ENCODE assay signal across 2 cellular contexts in genomic region chr17:60352071-60352470, GRCh38.
A peak's percentile ranks its signal among the peaks of the same experiment; 100 is the strongest.
TF ChIP-seq lines count a peak whose summit lies in the region.

No MANE protein-coding gene starts in this region.

TF ChIP-seq in GM23338, 12 proteins besides CTCF, POLR2A, EP300 and RAD21 (continued from another document):
- TF ChIP-seq, protein P1, sequence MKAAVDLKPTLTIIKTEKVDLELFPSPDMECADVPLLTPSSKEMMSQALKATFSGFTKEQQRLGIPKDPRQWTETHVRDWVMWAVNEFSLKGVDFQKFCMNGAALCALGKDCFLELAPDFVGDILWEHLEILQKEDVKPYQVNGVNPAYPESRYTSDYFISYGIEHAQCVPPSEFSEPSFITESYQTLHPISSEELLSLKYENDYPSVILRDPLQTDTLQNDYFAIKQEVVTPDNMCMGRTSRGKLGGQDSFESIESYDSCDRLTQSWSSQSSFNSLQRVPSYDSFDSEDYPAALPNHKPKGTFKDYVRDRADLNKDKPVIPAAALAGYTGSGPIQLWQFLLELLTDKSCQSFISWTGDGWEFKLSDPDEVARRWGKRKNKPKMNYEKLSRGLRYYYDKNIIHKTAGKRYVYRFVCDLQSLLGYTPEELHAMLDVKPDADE (IDR thresholded peaks at IDR 0.05): no peak

TF ChIP-seq in K562, 482 proteins besides CTCF, POLR2A, EP300 and RAD21 (continued from another document):
- TF ChIP-seq, protein P2, sequence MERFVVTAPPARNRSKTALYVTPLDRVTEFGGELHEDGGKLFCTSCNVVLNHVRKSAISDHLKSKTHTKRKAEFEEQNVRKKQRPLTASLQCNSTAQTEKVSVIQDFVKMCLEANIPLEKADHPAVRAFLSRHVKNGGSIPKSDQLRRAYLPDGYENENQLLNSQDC (CRISPR knock-in tag; IDR thresholded peaks at IDR 0.05): no peak
- TF ChIP-seq E2F3 (CRISPR knock-in tag; IDR thresholded peaks at IDR 0.05): no peak
- TF ChIP-seq ZNF639 (CRISPR knock-in tag; conservative IDR thresholded peaks at IDR 0.05 in 1 of 2, IDR thresholded peaks at IDR 0.05 in 1 of 2): no peak
- TF ChIP-seq DACH1 (IDR thresholded peaks at IDR 0.05; ENCODE audit: partially characterized antibody): peak; percentile 68
- TF ChIP-seq STAT5A (IDR thresholded peaks at IDR 0.05; ENCODE audit: borderline replicate concordance, low read length): peak; percentile 15; the same call in 1 of the 2 replicates
- TF ChIP-seq TBL1XR1 (IDR thresholded peaks at IDR 0.05; ENCODE audit: low read length in 2 of 2): no peak
- TF ChIP-seq HMGXB4 (CRISPR knock-in tag; IDR thresholded peaks at IDR 0.05): no peak
- no peak for TF ChIP-seq ZNF124 (CRISPR knock-in tag; IDR thresholded peaks at IDR 0.05)
- peak; percentile 34 for TF ChIP-seq EWSR1 (IDR thresholded peaks at IDR 0.05; ENCODE audit: borderline replicate concordance, low read depth, partially characterized antibody)
- TF ChIP-seq ARID1B (IDR thresholded peaks at IDR 0.05): peak; percentile 78
- TF ChIP-seq CTCFL (IDR thresholded peaks at IDR 0.05; ENCODE audit: borderline replicate concordance, insufficient read depth, low read depth, low read length, poor library complexity, severe bottlenecking): no peak
- no peak for TF ChIP-seq ZFP36 (IDR thresholded peaks at IDR 0.05; ENCODE audit: low read depth, low read length, partially characterized antibody)
- TF ChIP-seq MXI1 (IDR thresholded peaks at IDR 0.05; ENCODE audit: low read depth, low read length): no peak
- TF ChIP-seq, protein P3, sequence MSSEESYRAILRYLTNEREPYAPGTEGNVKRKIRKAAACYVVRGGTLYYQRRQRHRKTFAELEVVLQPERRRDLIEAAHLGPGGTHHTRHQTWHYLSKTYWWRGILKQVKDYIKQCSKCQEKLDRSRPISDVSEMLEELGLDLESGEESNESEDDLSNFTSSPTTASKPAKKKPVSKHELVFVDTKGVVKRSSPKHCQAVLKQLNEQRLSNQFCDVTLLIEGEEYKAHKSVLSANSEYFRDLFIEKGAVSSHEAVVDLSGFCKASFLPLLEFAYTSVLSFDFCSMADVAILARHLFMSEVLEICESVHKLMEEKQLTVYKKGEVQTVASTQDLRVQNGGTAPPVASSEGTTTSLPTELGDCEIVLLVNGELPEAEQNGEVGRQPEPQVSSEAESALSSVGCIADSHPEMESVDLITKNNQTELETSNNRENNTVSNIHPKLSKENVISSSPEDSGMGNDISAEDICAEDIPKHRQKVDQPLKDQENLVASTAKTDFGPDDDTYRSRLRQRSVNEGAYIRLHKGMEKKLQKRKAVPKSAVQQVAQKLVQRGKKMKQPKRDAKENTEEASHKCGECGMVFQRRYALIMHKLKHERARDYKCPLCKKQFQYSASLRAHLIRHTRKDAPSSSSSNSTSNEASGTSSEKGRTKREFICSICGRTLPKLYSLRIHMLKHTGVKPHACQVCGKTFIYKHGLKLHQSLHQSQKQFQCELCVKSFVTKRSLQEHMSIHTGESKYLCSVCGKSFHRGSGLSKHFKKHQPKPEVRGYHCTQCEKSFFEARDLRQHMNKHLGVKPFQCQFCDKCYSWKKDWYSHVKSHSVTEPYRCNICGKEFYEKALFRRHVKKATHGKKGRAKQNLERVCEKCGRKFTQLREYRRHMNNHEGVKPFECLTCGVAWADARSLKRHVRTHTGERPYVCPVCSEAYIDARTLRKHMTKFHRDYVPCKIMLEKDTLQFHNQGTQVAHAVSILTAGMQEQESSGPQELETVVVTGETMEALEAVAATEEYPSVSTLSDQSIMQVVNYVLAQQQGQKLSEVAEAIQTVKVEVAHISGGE (CRISPR knock-in tag; IDR thresholded peaks at IDR 0.05): peak in 1 of 3 experiments; percentile 36; a peak in 1 of 6 replicates
- TF ChIP-seq GATAD2B (IDR thresholded peaks at IDR 0.05; ENCODE audit: borderline replicate concordance): no peak
- TF ChIP-seq TCF3 (CRISPR knock-in tag; IDR thresholded peaks at IDR 0.05): peak; percentile 72
- TF ChIP-seq CBFA2T2 (conservative IDR thresholded peaks at IDR 0.05): peak; percentile 58
- TF ChIP-seq LEF1 (IDR thresholded peaks at IDR 0.05): no peak
- no peak for TF ChIP-seq STAT5B (CRISPR knock-in tag; IDR thresholded peaks at IDR 0.05)
- TF ChIP-seq PML (IDR thresholded peaks at IDR 0.05; ENCODE audit: low read length): peak; percentile 39; the same call in 1 of the 2 replicates
- TF ChIP-seq, protein P4, sequence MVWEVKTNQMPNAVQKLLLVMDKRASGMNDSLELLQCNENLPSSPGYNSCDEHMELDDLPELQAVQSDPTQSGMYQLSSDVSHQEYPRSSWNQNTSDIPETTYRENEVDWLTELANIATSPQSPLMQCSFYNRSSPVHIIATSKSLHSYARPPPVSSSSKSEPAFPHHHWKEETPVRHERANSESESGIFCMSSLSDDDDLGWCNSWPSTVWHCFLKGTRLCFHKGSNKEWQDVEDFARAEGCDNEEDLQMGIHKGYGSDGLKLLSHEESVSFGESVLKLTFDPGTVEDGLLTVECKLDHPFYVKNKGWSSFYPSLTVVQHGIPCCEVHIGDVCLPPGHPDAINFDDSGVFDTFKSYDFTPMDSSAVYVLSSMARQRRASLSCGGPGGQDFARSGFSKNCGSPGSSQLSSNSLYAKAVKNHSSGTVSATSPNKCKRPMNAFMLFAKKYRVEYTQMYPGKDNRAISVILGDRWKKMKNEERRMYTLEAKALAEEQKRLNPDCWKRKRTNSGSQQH (CRISPR knock-in tag; IDR thresholded peaks at IDR 0.05): no peak
- TF ChIP-seq SMAD2 (IDR thresholded peaks at IDR 0.05; ENCODE audit: low read depth, low read length): no peak
- TF ChIP-seq IRF9 (tag; IDR thresholded peaks at IDR 0.05): no peak
- no peak for TF ChIP-seq ARID4B (CRISPR knock-in tag; IDR thresholded peaks at IDR 0.05)
- no peak for TF ChIP-seq HCFC1 (IDR thresholded peaks at IDR 0.05; ENCODE audit: low read depth, low read length)
- no peak for TF ChIP-seq BRCA1 (IDR thresholded peaks at IDR 0.05)
- no peak for TF ChIP-seq BRCA1 (CRISPR knock-in tag; IDR thresholded peaks at IDR 0.05)
- TF ChIP-seq CBFA2T3 (IDR thresholded peaks at IDR 0.05): peak; percentile 78
- TF ChIP-seq TAF1 (IDR thresholded peaks at IDR 0.05; ENCODE audit: control insufficient read depth, extremely low read depth, insufficient read depth, low read length, severe bottlenecking): no peak
- peak; percentile 45; the same call in 1 of the 2 replicates for TF ChIP-seq POLR2AphosphoS5 (IDR thresholded peaks at IDR 0.05; ENCODE audit: control insufficient read depth, insufficient read depth, low read depth, low read length)
- TF ChIP-seq ZNF274 (IDR thresholded peaks at IDR 0.05; ENCODE audit: borderline replicate concordance, low read depth, low read length): no peak
- TF ChIP-seq MTA2 (IDR thresholded peaks at IDR 0.05; ENCODE audit: low read depth): peak; percentile 28; the same call in 1 of the 2 replicates
- TF ChIP-seq GTF2F1 (IDR thresholded peaks at IDR 0.05; ENCODE audit: low read depth, low read length): no peak
- peak; percentile 62 for TF ChIP-seq TAL1 (IDR thresholded peaks at IDR 0.05)
- no peak for TF ChIP-seq MAZ (CRISPR knock-in tag; conservative IDR thresholded peaks at IDR 0.05 in 1 of 2, IDR thresholded peaks at IDR 0.05 in 1 of 2)
- TF ChIP-seq POU5F1 (IDR thresholded peaks at IDR 0.05; ENCODE audit: borderline replicate concordance, low read depth, low read length, partially characterized antibody): no peak
- no peak for TF ChIP-seq ZNF785 (CRISPR knock-in tag; IDR thresholded peaks at IDR 0.05)
- TF ChIP-seq FUS (optimal IDR thresholded peaks at IDR 0.05; ENCODE audit: low read depth, low read length): no peak
- TF ChIP-seq, protein P5, sequence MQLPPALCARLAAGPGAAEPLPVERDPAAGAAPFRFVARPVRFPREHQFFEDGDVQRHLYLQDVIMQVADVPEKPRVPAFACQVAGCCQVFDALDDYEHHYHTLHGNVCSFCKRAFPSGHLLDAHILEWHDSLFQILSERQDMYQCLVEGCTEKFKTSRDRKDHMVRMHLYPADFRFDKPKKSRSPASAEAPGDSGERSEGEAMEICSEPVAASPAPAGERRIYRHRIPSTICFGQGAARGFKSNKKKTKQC (CRISPR knock-in tag; IDR thresholded peaks at IDR 0.05): no peak
- TF ChIP-seq POLR2H (tag; IDR thresholded peaks at IDR 0.05; ENCODE audit: low read depth): no peak
- TF ChIP-seq HDAC2 (IDR thresholded peaks at IDR 0.05): no peak
- peak in 1 of 3 experiments; percentile 89 for TF ChIP-seq YY1 (IDR thresholded peaks at IDR 0.05; ENCODE audit: borderline replicate concordance in 1 of 3, control insufficient read depth in 1 of 3, extremely low read depth in 1 of 3, insufficient read depth in 3 of 3, insufficient read length in 1 of 3, insufficient replicate concordance in 2 of 3, low read depth in 1 of 3, low read length in 2 of 3)
